In the genomic region with DNA sequence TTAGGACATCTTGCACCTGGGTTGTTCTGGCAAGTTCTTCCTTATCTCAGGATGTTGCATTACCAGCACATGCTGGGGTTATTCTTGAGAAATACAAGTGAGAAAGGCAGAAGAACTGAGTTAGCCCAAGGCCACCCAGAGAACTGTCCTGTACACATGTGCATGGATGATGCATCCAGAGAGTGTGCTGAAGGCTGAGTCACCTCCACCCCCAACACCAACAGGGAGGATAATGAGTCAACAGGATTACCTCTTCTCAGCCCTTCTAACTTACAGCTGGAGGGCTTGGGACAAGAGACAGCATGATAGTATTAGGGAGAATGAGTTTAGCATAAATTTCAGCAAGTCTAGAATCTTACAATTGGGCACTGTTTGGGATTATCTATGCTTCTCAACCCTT, we compare ENCODE assay signal across 11 cellular contexts. TPM values are rescaled to one million over a fixed set of nuclear protein-coding genes. Genes with fewer than 3 reads are reported as not detected.
A peak's percentile ranks its signal among the peaks of the same experiment; 100 is the strongest.
DNase-seq lines count a peak whose midpoint lies in the region; ATAC-seq and TF ChIP-seq lines count a peak whose summit lies in the region.
"Had no signal": no experiment of that assay in that cellular context is flagged by ENCODE, and none has a peak within 500 bp of the region (broad histone marks: within the 10 kb centered on the region; RNA-seq: fewer than 3 reads in every experiment).

No MANE protein-coding gene starts in this region.

- H3K4me3 ChIP-seq in endodermal cell (ENCODE audit: low read length): no peak overlapping the region
- H3K4me3 ChIP-seq: gastrocnemius medialis had no signal

- TF ChIP-seq POLR2A in erythroblast (IDR thresholded peaks at IDR 0.05; ENCODE audit: low read length): no peak

- no peaks in the 10 kb centered on the region for H3K36me3 ChIP-seq in endodermal cell (ENCODE audit: control insufficient read depth, insufficient read depth, low read length)
- H3K36me3 ChIP-seq: gastrocnemius medialis had no signal

- no peak overlapping the region for H3K27ac Mint-ChIP-seq in stimulated activated effector memory CD8-positive, alpha-beta T cell treated with anti-CD3 and anti-CD28 coated beads, Interleukin-12 subunit alpha, Interleukin-12 subunit beta, amount 100 ng/mL, for 72 hours
- H3K27ac Mint-ChIP-seq in endodermal cell: no peak overlapping the region

- H3K27ac ChIP-seq in endodermal cell (ENCODE audit: low read depth, low read length): no peak overlapping the region
- H3K27ac ChIP-seq: gastrocnemius medialis had no signal

- no peaks in the 10 kb centered on the region for H3K9me3 Mint-ChIP-seq in stimulated activated effector memory CD8-positive, alpha-beta T cell treated with anti-CD3 and anti-CD28 coated beads, Interleukin-12 subunit alpha, Interleukin-12 subunit beta, amount 100 ng/mL, for 72 hours
- no peaks in the 10 kb centered on the region for H3K9me3 Mint-ChIP-seq in endodermal cell

- peaks cover 77% of the 10 kb centered on the region for H3K27me3 Mint-ChIP-seq in endodermal cell (ENCODE audit: insufficient read depth)

- H3K9ac ChIP-seq in endodermal cell (ENCODE audit: extremely low read depth, low read length, poor library complexity, severe bottlenecking): no peak overlapping the region

- TF ChIP-seq CTCF in endodermal cell (conservative IDR thresholded peaks at IDR 0.05): no peak

- no peak overlapping the region for H3K4me3 Mint-ChIP-seq in stimulated activated effector memory CD8-positive, alpha-beta T cell treated with anti-CD3 and anti-CD28 coated beads, Interleukin-12 subunit alpha, Interleukin-12 subunit beta, amount 100 ng/mL, for 72 hours
- H3K4me3 Mint-ChIP-seq in endodermal cell: no peak overlapping the region

- DNase-seq in activated CD8-positive, alpha-beta memory T cell treated with anti-CD3 and anti-CD28 coated beads, Interleukin-2, amount 50 U/mL, for 48 hours: peak; percentile 51
- DNase-seq in activated CD8-positive, alpha-beta memory T cell treated with anti-CD3 and anti-CD28 coated beads for 24 hours: no peak
- DNase-seq in NCI-H82 (lab: John Stamatoyannopoulos, UW): peak; percentile 94
- peak; percentile 6 to 42 for DNase-seq in erythroblast (lab: John Stamatoyannopoulos, UW)
- DNase-seq in stimulated activated effector memory CD8-positive, alpha-beta T cell treated with anti-CD3 and anti-CD28 coated beads, Interleukin-12 subunit alpha, Interleukin-12 subunit beta, amount 100 ng/mL, for 72 hours (ENCODE audit: low spot score in 2 of 2): peak; percentile 4 to 55
- no peak for DNase-seq in NK-92 treated with Interleukin-12 subunit alpha and Interleukin-12 subunit beta, amount 100 ng/mL, for 24 hours (lab: John Stamatoyannopoulos, UW)
- DNase-seq in endodermal cell: no peak
- DNase-seq: activated CD4-positive, alpha-beta T cell treated with anti-CD3 and anti-CD28 coated beads for 4 hours; gastrocnemius medialis; occipital lobe had no signal

- H3K4me1 Mint-ChIP-seq in stimulated activated effector memory CD8-positive, alpha-beta T cell treated with anti-CD3 and anti-CD28 coated beads, Interleukin-12 subunit alpha, Interleukin-12 subunit beta, amount 100 ng/mL, for 72 hours: no peaks in the 10 kb centered on the region
- H3K4me1 Mint-ChIP-seq in endodermal cell: peaks cover 2% of the 10 kb centered on the region

- peaks cover 93% of the 10 kb centered on the region for H3K27me3 ChIP-seq in endodermal cell (ENCODE audit: control insufficient read depth, insufficient read depth, low read length, poor library complexity, severe bottlenecking)

- peak; percentile 98 for ATAC-seq in stimulated activated effector memory CD8-positive, alpha-beta T cell treated with anti-CD3 and anti-CD28 coated beads, Interleukin-12 subunit alpha, Interleukin-12 subunit beta, amount 100 ng/mL, for 72 hours
- no peak for ATAC-seq in GM18867 (IDR thresholded peaks at IDR 0.05; ENCODE audit: unreplicated experiment)
- ATAC-seq: gastrocnemius medialis had no signal

- no peaks in the 10 kb centered on the region for H3K36me3 Mint-ChIP-seq in stimulated activated effector memory CD8-positive, alpha-beta T cell treated with anti-CD3 and anti-CD28 coated beads, Interleukin-12 subunit alpha, Interleukin-12 subunit beta, amount 100 ng/mL, for 72 hours
- H3K36me3 Mint-ChIP-seq in endodermal cell (ENCODE audit: low read depth): no peaks in the 10 kb centered on the region

- H3K9me3 ChIP-seq in endodermal cell (ENCODE audit: control insufficient read depth, low read length): no peaks in the 10 kb centered on the region
- H3K9me3 ChIP-seq: gastrocnemius medialis had no signal

- no peaks in the 10 kb centered on the region for H3K4me1 ChIP-seq in endodermal cell (ENCODE audit: control insufficient read depth, insufficient read depth, low read length)
- H3K4me1 ChIP-seq: gastrocnemius medialis had no signal

RNA-seq across cellular contexts. Expression of a gene that starts 8.5 kb away (rescaled TPM):
- total RNA-seq in endodermal cell: not detected
- not detected for polyA plus RNA-seq in endodermal cell (2013, experiment 1 of 2)
- not detected for polyA plus RNA-seq in endodermal cell (2013, experiment 2 of 2)
- total RNA-seq: gastrocnemius medialis had no signal

Comparison
In these comparisons a context has a peak if more than half of its experiments do, and no peak if none do; other contexts are left out.
1. DNase-seq: peak in activated CD8-positive, alpha-beta memory T cell treated with anti-CD3 and anti-CD28 coated beads, Interleukin-2, amount 50 U/mL, for 48 hours (single experiment), NCI-H82 (single experiment), erythroblast (2 of 2) and stimulated activated effector memory CD8-positive, alpha-beta T cell treated with anti-CD3 and anti-CD28 coated beads, Interleukin-12 subunit alpha, Interleukin-12 subunit beta, amount 100 ng/mL, for 72 hours (2 of 2); none in activated CD8-positive, alpha-beta memory T cell treated with anti-CD3 and anti-CD28 coated beads for 24 hours (single experiment), NK-92 treated with Interleukin-12 subunit alpha and Interleukin-12 subunit beta, amount 100 ng/mL, for 24 hours (single experiment) and endodermal cell (single experiment).